Comparison of ENCODE assay signal across 26 cellular contexts in genomic region chr16:71788578-71788977, GRCh38.
"Had no signal": no experiment of that assay in that cellular context is flagged by ENCODE, and none has a peak within 500 bp of the region (broad histone marks: within the 10 kb centered on the region; RNA-seq: fewer than 3 reads in every experiment).

No MANE protein-coding gene starts in this region.

- H3K9me3 Mint-ChIP-seq: memory B cell; naive thymus-derived CD4-positive, alpha-beta T cell; nephron; neural crest cell; stimulated activated naive CD8-positive, alpha-beta T cell treated with anti-CD3 and anti-CD28 coated beads, Interleukin-15, Interleukin-2, amounts not matched to agents 100 ng/mL and 50 ng/mL, for 24 hours had no signal

- H3K9me3 ChIP-seq: left ventricle myocardium inferior, mucosa of descending colon, pancreas, psoas muscle, suprapubic skin, thoracic aorta, tibial artery, uterus had no signal

- H3K27me3 ChIP-seq: pancreas, suprapubic skin, tibial artery, uterus had no signal

- H3K27me3 Mint-ChIP-seq: memory B cell; naive thymus-derived CD4-positive, alpha-beta T cell; stimulated activated naive CD8-positive, alpha-beta T cell treated with anti-CD3 and anti-CD28 coated beads, Interleukin-15, Interleukin-2, amounts not matched to agents 100 ng/mL and 50 ng/mL, for 24 hours had no signal

- H3K27ac ChIP-seq: left ventricle myocardium inferior, pancreas, psoas muscle, skin epidermis, suprapubic skin, thoracic aorta, tibial artery, uterus had no signal

- FAIRE-seq: keratinocyte, pancreas had no signal

- H3K27ac Mint-ChIP-seq: memory B cell; stimulated activated naive CD8-positive, alpha-beta T cell treated with anti-CD3 and anti-CD28 coated beads, Interleukin-15, Interleukin-2, amounts not matched to agents 100 ng/mL and 50 ng/mL, for 24 hours had no signal

- H3K4me3 ChIP-seq: left ventricle myocardium inferior, lung, mucosa of descending colon, pancreas, psoas muscle, skin epidermis, suprapubic skin, thoracic aorta, tibial artery, uterus had no signal

- ATAC-seq: left colon; mucosa of descending colon; naive thymus-derived CD4-positive, alpha-beta T cell; pancreas; psoas muscle; sciatic nerve had no signal

- H3K4me1 Mint-ChIP-seq: nephron, neural crest cell had no signal

- H3K4me3 Mint-ChIP-seq: memory B cell; naive thymus-derived CD4-positive, alpha-beta T cell; nephron; neural crest cell; stimulated activated naive CD8-positive, alpha-beta T cell treated with anti-CD3 and anti-CD28 coated beads, Interleukin-15, Interleukin-2, amounts not matched to agents 100 ng/mL and 50 ng/mL, for 24 hours had no signal

- H3K36me3 ChIP-seq: uterus had no signal

- DNase-seq: hippocampal formation; left colon; left ventricle myocardium inferior; midbrain; mucosa of descending colon; naive thymus-derived CD4-positive, alpha-beta T cell; nucleus accumbens; pancreas; psoas muscle; stimulated activated CD4-positive, alpha-beta T cell treated with anti-CD3 and anti-CD28 coated beads, Interleukin-12 subunit alpha, Interleukin-12 subunit beta, amount 100 ng/mL, for 4 hours; stimulated activated CD4-positive, alpha-beta T cell treated with anti-CD3 and anti-CD28 coated beads, Interleukin-15, amount 100 ng/mL, for 24 hours; stimulated activated CD4-positive, alpha-beta T cell treated with anti-CD3 and anti-CD28 coated beads, Interleukin-2, amount 100 ng/mL, for 24 hours; stimulated activated CD4-positive, alpha-beta T cell treated with anti-CD3 and anti-CD28 coated beads, Interleukin-4, amount 100 ng/mL, for 1 hour; stimulated activated naive CD4-positive, alpha-beta T cell; tibial artery; uterus had no signal
